Comparison of ENCODE assay signal across 8 cellular contexts in the genomic region with DNA sequence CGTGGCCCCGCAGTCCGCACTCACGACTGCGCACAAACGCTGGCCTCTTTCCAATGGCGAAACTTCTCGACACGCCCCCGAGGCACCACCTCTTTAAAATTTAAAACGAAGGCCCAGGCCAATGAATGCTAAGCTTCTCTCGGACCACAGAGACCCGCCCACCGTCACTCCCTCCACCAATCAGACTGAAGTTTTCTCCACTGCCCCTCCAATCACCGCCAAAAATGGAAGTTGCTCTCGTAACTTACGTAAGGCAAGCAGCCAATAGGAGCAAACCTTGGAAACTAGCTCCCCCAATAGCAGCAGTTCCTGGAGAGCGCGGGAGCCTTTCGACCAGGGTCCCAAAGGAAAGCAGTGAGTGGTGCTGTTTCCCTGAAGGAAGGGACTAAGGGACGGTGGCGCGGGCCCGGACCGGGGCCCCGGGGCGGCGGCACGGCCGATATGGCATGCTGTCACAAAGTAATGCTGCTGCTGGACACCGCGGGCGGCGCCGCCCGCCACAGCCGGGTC. TPM values are rescaled to one million over a fixed set of nuclear protein-coding genes. Genes with fewer than 3 reads are reported as not detected.
DNase-seq lines count a peak whose midpoint lies in the region; TF ChIP-seq lines count a peak whose summit lies in the region.

A gene with protein sequence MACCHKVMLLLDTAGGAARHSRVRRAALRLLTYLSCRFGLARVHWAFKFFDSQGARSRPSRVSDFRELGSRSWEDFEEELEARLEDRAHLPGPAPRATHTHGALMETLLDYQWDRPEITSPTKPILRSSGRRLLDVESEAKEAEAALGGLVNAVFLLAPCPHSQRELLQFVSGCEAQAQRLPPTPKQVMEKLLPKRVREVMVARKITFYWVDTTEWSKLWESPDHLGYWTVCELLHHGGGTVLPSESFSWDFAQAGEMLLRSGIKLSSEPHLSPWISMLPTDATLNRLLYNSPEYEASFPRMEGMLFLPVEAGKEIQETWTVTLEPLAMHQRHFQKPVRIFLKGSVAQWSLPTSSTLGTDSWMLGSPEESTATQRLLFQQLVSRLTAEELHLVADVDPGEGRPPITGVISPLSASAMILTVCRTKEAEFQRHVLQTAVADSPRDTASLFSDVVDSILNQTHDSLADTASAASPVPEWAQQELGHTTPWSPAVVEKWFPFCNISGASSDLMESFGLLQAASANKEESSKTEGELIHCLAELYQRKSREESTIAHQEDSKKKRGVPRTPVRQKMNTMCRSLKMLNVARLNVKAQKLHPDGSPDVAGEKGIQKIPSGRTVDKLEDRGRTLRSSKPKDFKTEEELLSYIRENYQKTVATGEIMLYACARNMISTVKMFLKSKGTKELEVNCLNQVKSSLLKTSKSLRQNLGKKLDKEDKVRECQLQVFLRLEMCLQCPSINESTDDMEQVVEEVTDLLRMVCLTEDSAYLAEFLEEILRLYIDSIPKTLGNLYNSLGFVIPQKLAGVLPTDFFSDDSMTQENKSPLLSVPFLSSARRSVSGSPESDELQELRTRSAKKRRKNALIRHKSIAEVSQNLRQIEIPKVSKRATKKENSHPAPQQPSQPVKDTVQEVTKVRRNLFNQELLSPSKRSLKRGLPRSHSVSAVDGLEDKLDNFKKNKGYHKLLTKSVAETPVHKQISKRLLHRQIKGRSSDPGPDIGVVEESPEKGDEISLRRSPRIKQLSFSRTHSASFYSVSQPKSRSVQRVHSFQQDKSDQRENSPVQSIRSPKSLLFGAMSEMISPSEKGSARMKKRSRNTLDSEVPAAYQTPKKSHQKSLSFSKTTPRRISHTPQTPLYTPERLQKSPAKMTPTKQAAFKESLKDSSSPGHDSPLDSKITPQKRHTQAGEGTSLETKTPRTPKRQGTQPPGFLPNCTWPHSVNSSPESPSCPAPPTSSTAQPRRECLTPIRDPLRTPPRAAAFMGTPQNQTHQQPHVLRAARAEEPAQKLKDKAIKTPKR (N-terminal part only) (plus strand): TSS at position 324 of the 510 bp plus-strand sequence. CDS start 118 bp downstream, at position 442.

- no peak within 1 kb of the TSS for H2AK5ac ChIP-seq in H9 (ENCODE audit: insufficient read length, low read length)

- DNase-seq in H9 (peak; percentile 99), M059J (ENCODE audit: low read depth) (peak; percentile 99), fibroblast of the conjunctiva (ENCODE audit: low read depth) (peak; percentile 100), nephron progenitor cell (peak; percentile 94)
- peak; percentile 97 for DNase-seq in activated T-helper 2 cell treated with anti-CD3 and anti-CD28 coated beads, Interferon-gamma antibody, Interleukin-2, Interleukin-4, amounts not matched to agents 10 μg/mL and 5 μg/mL and 100 μg/mL, durations not matched to agents 14 hours and 24 hours and 36 hours (ENCODE audit: low spot score)

- H3K4me2 ChIP-seq in H9 (ENCODE audit: insufficient read depth, insufficient read length, low read length): peak within 1 kb of the TSS; percentile 94

- H3K4me1 ChIP-seq in ES-I3 (ENCODE audit: insufficient read depth, low read length) (peaks cover 5% of the 10 kb centered on the region; the same call in 1 of the 2 replicates), H9 (ENCODE audit: insufficient read depth, low read length) (0 out of 2 replicates have a peak, but pooled peaks cover 2% of the 10 kb centered on the region)

- no peak within 1 kb of the TSS for H4K5ac ChIP-seq in H9 (ENCODE audit: insufficient read length, low read depth, low read length)

- intact Hi-C loops in activated T-helper 2 cell treated with anti-CD3 and anti-CD28 coated beads, Interferon-gamma antibody, Interleukin-2, Interleukin-4, amounts not matched to agents 10 μg/mL and 5 μg/mL and 100 μg/mL, durations not matched to agents 14 hours and 24 hours and 36 hours (cut with micrococcal nuclease): loop anchor here (2.0 to 5.0 kb wide), 2 partner anchors 240 to 317 kb away; a partner anchor contains a TSS

- no peaks in the 10 kb centered on the region for H3K79me1 ChIP-seq in H9 (ENCODE audit: insufficient read depth, low read depth, low read length, poor library complexity, severe bottlenecking)

- H3K14ac ChIP-seq in H9 (ENCODE audit: insufficient read depth, low read length): peak within 1 kb of the TSS; percentile 34; the same call in 1 of the 2 replicates

- H3K36me3 Mint-ChIP-seq in H9 (ENCODE audit: insufficient read depth in 1 of 3, low read depth in 3 of 3): peaks cover 16 to 20% (median 17%) of the 10 kb centered on the region in 3 experiments; a peak in 6 of 7 replicates
- H3K36me3 Mint-ChIP-seq in activated T-helper 2 cell treated with anti-CD3 and anti-CD28 coated beads, Interferon-gamma antibody, Interleukin-2, Interleukin-4, amounts not matched to agents 10 μg/mL and 5 μg/mL and 100 μg/mL, durations not matched to agents 14 hours and 24 hours and 36 hours (ENCODE audit: low read depth): peaks cover 33% of the 10 kb centered on the region
- H3K36me3 Mint-ChIP-seq in nephron progenitor cell (ENCODE audit: low read depth): peaks cover 22% of the 10 kb centered on the region
- H3K36me3 Mint-ChIP-seq in stimulated activated naive CD8-positive, alpha-beta T cell treated with anti-CD3 and anti-CD28 coated beads, Interleukin-15, Interleukin-2, amounts not matched to agents 100 ng/mL and 50 ng/mL, for 24 hours (ENCODE audit: low read depth): peaks cover 34% of the 10 kb centered on the region

- H3K4ac ChIP-seq in H9 (ENCODE audit: low read depth, low read length): no peak within 1 kb of the TSS

- WGBS in H9 (ENCODE audit: extremely low coverage, insufficient read length, low lambda C conversion rate): no CpG with 5 or more reads among the region's 37 CpGs

- H4K8ac ChIP-seq in H9 (replicated peaks; ENCODE audit: insufficient read length, low read depth, low read length): no peak within 1 kb of the TSS

- H3K9me3 ChIP-seq in ES-I3 (ENCODE audit: control insufficient read depth, insufficient read depth, low read length) (no peaks in the 10 kb centered on the region), H9 (ENCODE audit: control insufficient read depth, low read depth, low read length) (no peaks in the 10 kb centered on the region)

- no peaks in the 10 kb centered on the region for H3K27me3 ChIP-seq in H9 (ENCODE audit: insufficient read depth, low read length)

- no peak within 1 kb of the TSS for H2BK12ac ChIP-seq in H9 (ENCODE audit: insufficient read length, low read depth, low read length)

- H2BK15ac ChIP-seq in H9 (ENCODE audit: low read depth, low read length): no peak within 1 kb of the TSS

- H3K36me3 ChIP-seq in ES-I3 (ENCODE audit: insufficient read depth, low read length): peaks cover 16% of the 10 kb centered on the region

- H3K18ac ChIP-seq in H9 (ENCODE audit: insufficient read length, low read depth, low read length): no peak within 1 kb of the TSS

- H2BK120ac ChIP-seq in H9 (ENCODE audit: low read depth, low read length, poor library complexity, severe bottlenecking): no peak within 1 kb of the TSS

- no peak within 1 kb of the TSS for H2BK5ac ChIP-seq in H9 (ENCODE audit: insufficient read length, low read length)

- no peak within 1 kb of the TSS for H3K23ac ChIP-seq in H9 (ENCODE audit: insufficient read length, low read depth, low read length)

- H3K4me3 Mint-ChIP-seq in H9: peak within 1 kb of the TSS; percentile 91 to 99
- peak within 1 kb of the TSS; percentile 92 for H3K4me3 Mint-ChIP-seq in activated T-helper 2 cell treated with anti-CD3 and anti-CD28 coated beads, Interferon-gamma antibody, Interleukin-2, Interleukin-4, amounts not matched to agents 10 μg/mL and 5 μg/mL and 100 μg/mL, durations not matched to agents 14 hours and 24 hours and 36 hours (ENCODE audit: low read depth)
- peak within 1 kb of the TSS; percentile 88 for H3K4me3 Mint-ChIP-seq in nephron progenitor cell
- peak within 1 kb of the TSS; percentile 86 for H3K4me3 Mint-ChIP-seq in stimulated activated naive CD8-positive, alpha-beta T cell treated with anti-CD3 and anti-CD28 coated beads, Interleukin-15, Interleukin-2, amounts not matched to agents 100 ng/mL and 50 ng/mL, for 24 hours

- no peak within 1 kb of the TSS for H3K27ac ChIP-seq in H9 (ENCODE audit: insufficient read length, low read depth, low read length)

- H3K4me1 Mint-ChIP-seq in H9: peaks cover 23 to 26% of the 10 kb centered on the region in 2 experiments
- peaks cover 28% of the 10 kb centered on the region for H3K4me1 Mint-ChIP-seq in activated T-helper 2 cell treated with anti-CD3 and anti-CD28 coated beads, Interferon-gamma antibody, Interleukin-2, Interleukin-4, amounts not matched to agents 10 μg/mL and 5 μg/mL and 100 μg/mL, durations not matched to agents 14 hours and 24 hours and 36 hours (ENCODE audit: low read depth)
- peaks cover 29% of the 10 kb centered on the region for H3K4me1 Mint-ChIP-seq in nephron progenitor cell
- peaks cover 29% of the 10 kb centered on the region for H3K4me1 Mint-ChIP-seq in stimulated activated naive CD8-positive, alpha-beta T cell treated with anti-CD3 and anti-CD28 coated beads, Interleukin-15, Interleukin-2, amounts not matched to agents 100 ng/mL and 50 ng/mL, for 24 hours (ENCODE audit: low read depth)

- no peak within 1 kb of the TSS for H3K56ac ChIP-seq in H9 (ENCODE audit: insufficient read length, low read depth, low read length)

- H3T11ph ChIP-seq in H9 (ENCODE audit: low read length): no peak within 1 kb of the TSS

- peak within 1 kb of the TSS; percentile 44 to 98 (median 83); a peak in 4 of 7 replicates for H3K27ac Mint-ChIP-seq in H9
- H3K27ac Mint-ChIP-seq in activated T-helper 2 cell treated with anti-CD3 and anti-CD28 coated beads, Interferon-gamma antibody, Interleukin-2, Interleukin-4, amounts not matched to agents 10 μg/mL and 5 μg/mL and 100 μg/mL, durations not matched to agents 14 hours and 24 hours and 36 hours: peak within 1 kb of the TSS; percentile 77
- no peak within 1 kb of the TSS for H3K27ac Mint-ChIP-seq in nephron progenitor cell
- peak within 1 kb of the TSS; percentile 89 for H3K27ac Mint-ChIP-seq in stimulated activated naive CD8-positive, alpha-beta T cell treated with anti-CD3 and anti-CD28 coated beads, Interleukin-15, Interleukin-2, amounts not matched to agents 100 ng/mL and 50 ng/mL, for 24 hours

- H3K9me3 Mint-ChIP-seq in H9 (no peaks in the 10 kb centered on the region; a peak in 2 of 5 replicates), nephron progenitor cell (no peaks in the 10 kb centered on the region)
- no peaks in the 10 kb centered on the region for H3K9me3 Mint-ChIP-seq in activated T-helper 2 cell treated with anti-CD3 and anti-CD28 coated beads, Interferon-gamma antibody, Interleukin-2, Interleukin-4, amounts not matched to agents 10 μg/mL and 5 μg/mL and 100 μg/mL, durations not matched to agents 14 hours and 24 hours and 36 hours
- no peaks in the 10 kb centered on the region for H3K9me3 Mint-ChIP-seq in stimulated activated naive CD8-positive, alpha-beta T cell treated with anti-CD3 and anti-CD28 coated beads, Interleukin-15, Interleukin-2, amounts not matched to agents 100 ng/mL and 50 ng/mL, for 24 hours

- H3K9ac ChIP-seq in ES-I3 (ENCODE audit: low read depth, low read length) (peak within 1 kb of the TSS; percentile 85), H9 (ENCODE audit: extremely low read depth, insufficient read length, low read length) (peak within 1 kb of the TSS; percentile 56)

- TF ChIP-seq CTCF in H9 (conservative IDR thresholded peaks at IDR 0.05) (no peak), nephron progenitor cell (IDR thresholded peaks at IDR 0.05) (no peak)

- H3K27me3 Mint-ChIP-seq in H9 (ENCODE audit: low read depth): peaks cover 2% of the 10 kb centered on the region; the same call in 1 of the 2 replicates
- H3K27me3 Mint-ChIP-seq in activated T-helper 2 cell treated with anti-CD3 and anti-CD28 coated beads, Interferon-gamma antibody, Interleukin-2, Interleukin-4, amounts not matched to agents 10 μg/mL and 5 μg/mL and 100 μg/mL, durations not matched to agents 14 hours and 24 hours and 36 hours (ENCODE audit: low read depth): peaks cover 14% of the 10 kb centered on the region
- peaks cover 25% of the 10 kb centered on the region for H3K27me3 Mint-ChIP-seq in nephron progenitor cell (ENCODE audit: low read depth, poor library complexity)
- H3K27me3 Mint-ChIP-seq in stimulated activated naive CD8-positive, alpha-beta T cell treated with anti-CD3 and anti-CD28 coated beads, Interleukin-15, Interleukin-2, amounts not matched to agents 100 ng/mL and 50 ng/mL, for 24 hours: peaks cover 19% of the 10 kb centered on the region

- no peak within 1 kb of the TSS for H2AFZ ChIP-seq in H9 (ENCODE audit: low read length)

- H4K91ac ChIP-seq in H9 (ENCODE audit: insufficient read length, low read depth, low read length): no peak within 1 kb of the TSS

- no peak within 1 kb of the TSS for H2BK20ac ChIP-seq in H9 (ENCODE audit: low read depth, low read length, poor library complexity, severe bottlenecking)

- peaks cover 31% of the 10 kb centered on the region; the same call in 1 of the 2 replicates for H3K79me2 ChIP-seq in H9 (ENCODE audit: insufficient read depth, low read length)

- H3K23me2 ChIP-seq in H9 (ENCODE audit: insufficient read length, low read depth, low read length, poor library complexity, severe bottlenecking): peaks cover 21% of the 10 kb centered on the region

- TF ChIP-seq POLR2A in Raji (IDR thresholded peaks at IDR 0.05; ENCODE audit: insufficient read depth, low read depth, low read length): peak; percentile 79

- H4K20me1 ChIP-seq in H9 (ENCODE audit: control insufficient read depth, insufficient read depth, insufficient read length): no peaks in the 10 kb centered on the region

RNA-seq across cellular contexts. Expression of the gene that starts here (rescaled TPM):
- 26.0 TPM in 2 replicates for total RNA-seq in H9 (2021)
- total RNA-seq in M059J (2014; rRNA removed; shearing (Covaris generic)): 6.6 and 12.0 TPM in 2 replicates
- total RNA-seq in activated T-helper 2 cell treated with anti-CD3 and anti-CD28 coated beads, Interferon-gamma antibody, Interleukin-2, Interleukin-4, amounts not matched to agents 10 μg/mL and 5 μg/mL and 100 μg/mL, durations not matched to agents 14 hours and 24 hours and 36 hours: 18.0 and 18.7 TPM in 2 replicates
